2 cellular contexts compared by ENCODE assay signal in the genomic region with DNA sequence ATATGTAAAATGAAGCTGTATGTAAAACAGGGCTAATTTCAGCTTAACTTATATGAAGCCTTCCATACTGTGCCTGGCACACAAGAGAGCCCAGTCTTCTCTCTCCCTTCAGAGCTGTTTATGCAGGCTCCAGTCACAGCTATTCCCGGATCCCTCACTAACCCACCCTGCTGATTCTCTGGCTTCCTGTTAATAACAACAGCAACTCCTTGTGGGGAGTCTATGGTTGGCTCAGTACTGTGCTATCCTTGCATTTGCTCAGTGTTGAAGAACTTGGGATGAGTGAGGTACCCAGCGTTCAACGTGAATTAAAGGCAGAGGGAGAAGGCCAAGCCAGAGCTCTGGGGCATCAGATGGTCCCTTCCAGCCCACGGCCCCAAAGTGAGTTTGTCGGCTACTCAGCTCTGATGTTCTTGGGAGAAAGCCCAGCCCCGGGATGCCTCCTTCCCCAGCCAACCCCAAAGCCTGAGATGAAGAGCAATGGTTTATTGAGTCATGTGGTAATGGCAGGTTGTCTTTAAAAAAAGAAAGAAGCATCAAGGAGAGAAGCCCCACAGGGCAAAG.
A peak's percentile ranks its signal among the peaks of the same experiment; 100 is the strongest.
TF ChIP-seq lines count a peak whose summit lies in the region.

No MANE protein-coding gene starts in this region.

TF ChIP-seq in HCT116, 20 proteins besides CTCF, POLR2A, EP300 and RAD21:
- TF ChIP-seq EGR1 (IDR thresholded peaks at IDR 0.05; ENCODE audit: low read depth) (no peak), CBX3 (IDR thresholded peaks at IDR 0.05; ENCODE audit: low read depth) (no peak), FOSL1 (IDR thresholded peaks at IDR 0.05; ENCODE audit: low read depth) (no peak), EZH2 (IDR thresholded peaks at IDR 0.05) (no peak), YY1 (IDR thresholded peaks at IDR 0.05; ENCODE audit: extremely low read depth, insufficient replicate concordance, low read depth, low read length) (no peak), ELF1 (IDR thresholded peaks at IDR 0.05; ENCODE audit: borderline replicate concordance, low read depth) (no peak), SRF (IDR thresholded peaks at IDR 0.05; ENCODE audit: low read depth) (no peak), JUND (IDR thresholded peaks at IDR 0.05) (no peak), CEBPB (IDR thresholded peaks at IDR 0.05; ENCODE audit: low read depth) (no peak), EZH2phosphoT487 (IDR thresholded peaks at IDR 0.05; ENCODE audit: borderline replicate concordance) (no peak), ZFX (IDR thresholded peaks at IDR 0.05) (no peak), POLR2AphosphoS5 (IDR thresholded peaks at IDR 0.05; ENCODE audit: low read depth, low read length) (no peak), SP1 (IDR thresholded peaks at IDR 0.05; ENCODE audit: low read depth) (no peak), TCF7L2 (IDR thresholded peaks at IDR 0.05; ENCODE audit: borderline replicate concordance, extremely low read depth, insufficient read depth, insufficient read length) (no peak), SIN3A (IDR thresholded peaks at IDR 0.05; ENCODE audit: low read depth) (no peak)
- TF ChIP-seq, protein P1, sequence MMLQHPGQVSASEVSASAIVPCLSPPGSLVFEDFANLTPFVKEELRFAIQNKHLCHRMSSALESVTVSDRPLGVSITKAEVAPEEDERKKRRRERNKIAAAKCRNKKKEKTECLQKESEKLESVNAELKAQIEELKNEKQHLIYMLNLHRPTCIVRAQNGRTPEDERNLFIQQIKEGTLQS (IDR thresholded peaks at IDR 0.05): no peak
- TF ChIP-seq, protein P2, sequence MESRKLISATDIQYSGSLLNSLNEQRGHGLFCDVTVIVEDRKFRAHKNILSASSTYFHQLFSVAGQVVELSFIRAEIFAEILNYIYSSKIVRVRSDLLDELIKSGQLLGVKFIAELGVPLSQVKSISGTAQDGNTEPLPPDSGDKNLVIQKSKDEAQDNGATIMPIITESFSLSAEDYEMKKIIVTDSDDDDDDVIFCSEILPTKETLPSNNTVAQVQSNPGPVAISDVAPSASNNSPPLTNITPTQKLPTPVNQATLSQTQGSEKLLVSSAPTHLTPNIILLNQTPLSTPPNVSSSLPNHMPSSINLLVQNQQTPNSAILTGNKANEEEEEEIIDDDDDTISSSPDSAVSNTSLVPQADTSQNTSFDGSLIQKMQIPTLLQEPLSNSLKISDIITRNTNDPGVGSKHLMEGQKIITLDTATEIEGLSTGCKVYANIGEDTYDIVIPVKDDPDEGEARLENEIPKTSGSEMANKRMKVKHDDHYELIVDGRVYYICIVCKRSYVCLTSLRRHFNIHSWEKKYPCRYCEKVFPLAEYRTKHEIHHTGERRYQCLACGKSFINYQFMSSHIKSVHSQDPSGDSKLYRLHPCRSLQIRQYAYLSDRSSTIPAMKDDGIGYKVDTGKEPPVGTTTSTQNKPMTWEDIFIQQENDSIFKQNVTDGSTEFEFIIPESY (IDR thresholded peaks at IDR 0.05; ENCODE audit: extremely low read depth, insufficient replicate concordance, low read length): no peak
- TF ChIP-seq, protein P3, sequence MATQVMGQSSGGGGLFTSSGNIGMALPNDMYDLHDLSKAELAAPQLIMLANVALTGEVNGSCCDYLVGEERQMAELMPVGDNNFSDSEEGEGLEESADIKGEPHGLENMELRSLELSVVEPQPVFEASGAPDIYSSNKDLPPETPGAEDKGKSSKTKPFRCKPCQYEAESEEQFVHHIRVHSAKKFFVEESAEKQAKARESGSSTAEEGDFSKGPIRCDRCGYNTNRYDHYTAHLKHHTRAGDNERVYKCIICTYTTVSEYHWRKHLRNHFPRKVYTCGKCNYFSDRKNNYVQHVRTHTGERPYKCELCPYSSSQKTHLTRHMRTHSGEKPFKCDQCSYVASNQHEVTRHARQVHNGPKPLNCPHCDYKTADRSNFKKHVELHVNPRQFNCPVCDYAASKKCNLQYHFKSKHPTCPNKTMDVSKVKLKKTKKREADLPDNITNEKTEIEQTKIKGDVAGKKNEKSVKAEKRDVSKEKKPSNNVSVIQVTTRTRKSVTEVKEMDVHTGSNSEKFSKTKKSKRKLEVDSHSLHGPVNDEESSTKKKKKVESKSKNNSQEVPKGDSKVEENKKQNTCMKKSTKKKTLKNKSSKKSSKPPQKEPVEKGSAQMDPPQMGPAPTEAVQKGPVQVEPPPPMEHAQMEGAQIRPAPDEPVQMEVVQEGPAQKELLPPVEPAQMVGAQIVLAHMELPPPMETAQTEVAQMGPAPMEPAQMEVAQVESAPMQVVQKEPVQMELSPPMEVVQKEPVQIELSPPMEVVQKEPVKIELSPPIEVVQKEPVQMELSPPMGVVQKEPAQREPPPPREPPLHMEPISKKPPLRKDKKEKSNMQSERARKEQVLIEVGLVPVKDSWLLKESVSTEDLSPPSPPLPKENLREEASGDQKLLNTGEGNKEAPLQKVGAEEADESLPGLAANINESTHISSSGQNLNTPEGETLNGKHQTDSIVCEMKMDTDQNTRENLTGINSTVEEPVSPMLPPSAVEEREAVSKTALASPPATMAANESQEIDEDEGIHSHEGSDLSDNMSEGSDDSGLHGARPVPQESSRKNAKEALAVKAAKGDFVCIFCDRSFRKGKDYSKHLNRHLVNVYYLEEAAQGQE (IDR thresholded peaks at IDR 0.05; ENCODE audit: low read depth): no peak
- TF ChIP-seq, protein P4, sequence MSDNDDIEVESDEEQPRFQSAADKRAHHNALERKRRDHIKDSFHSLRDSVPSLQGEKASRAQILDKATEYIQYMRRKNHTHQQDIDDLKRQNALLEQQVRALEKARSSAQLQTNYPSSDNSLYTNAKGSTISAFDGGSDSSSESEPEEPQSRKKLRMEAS (IDR thresholded peaks at IDR 0.05): no peak
TF ChIP-seq in HCT116: peak in this region for 0.

TF ChIP-seq in HepG2, 621 proteins besides CTCF, POLR2A, EP300 and RAD21 (continues in another document):
- TF ChIP-seq ZNF274 (CRISPR knock-in tag; IDR thresholded peaks at IDR 0.05): no peak
- no peak for TF ChIP-seq ZNF136 (CRISPR knock-in tag; IDR thresholded peaks at IDR 0.05; ENCODE audit: low read depth)
- TF ChIP-seq ATF7-NPFF (CRISPR knock-in tag; IDR thresholded peaks at IDR 0.05; ENCODE audit: low read depth): no peak
- no peak for TF ChIP-seq ZNF737 (CRISPR knock-in tag; IDR thresholded peaks at IDR 0.05; ENCODE audit: borderline replicate concordance)
- 0 out of 2 replicates have a peak, but pooled peaks have one; percentile 3 for TF ChIP-seq KLF13 (CRISPR knock-in tag; IDR thresholded peaks at IDR 0.05)
- TF ChIP-seq ZNF703 (CRISPR knock-in tag; IDR thresholded peaks at IDR 0.05; ENCODE audit: borderline replicate concordance): no peak
- no peak for TF ChIP-seq CCDC6 (CRISPR knock-in tag; IDR thresholded peaks at IDR 0.05)
- TF ChIP-seq TRIM24 (CRISPR knock-in tag; IDR thresholded peaks at IDR 0.05): 0 out of 2 replicates have a peak, but pooled peaks have one; percentile 28
- TF ChIP-seq ZMYM3 (CRISPR knock-in tag; IDR thresholded peaks at IDR 0.05): no peak
- no peak for TF ChIP-seq TMF1 (CRISPR knock-in tag; IDR thresholded peaks at IDR 0.05; ENCODE audit: low read depth)
- TF ChIP-seq, protein P5, sequence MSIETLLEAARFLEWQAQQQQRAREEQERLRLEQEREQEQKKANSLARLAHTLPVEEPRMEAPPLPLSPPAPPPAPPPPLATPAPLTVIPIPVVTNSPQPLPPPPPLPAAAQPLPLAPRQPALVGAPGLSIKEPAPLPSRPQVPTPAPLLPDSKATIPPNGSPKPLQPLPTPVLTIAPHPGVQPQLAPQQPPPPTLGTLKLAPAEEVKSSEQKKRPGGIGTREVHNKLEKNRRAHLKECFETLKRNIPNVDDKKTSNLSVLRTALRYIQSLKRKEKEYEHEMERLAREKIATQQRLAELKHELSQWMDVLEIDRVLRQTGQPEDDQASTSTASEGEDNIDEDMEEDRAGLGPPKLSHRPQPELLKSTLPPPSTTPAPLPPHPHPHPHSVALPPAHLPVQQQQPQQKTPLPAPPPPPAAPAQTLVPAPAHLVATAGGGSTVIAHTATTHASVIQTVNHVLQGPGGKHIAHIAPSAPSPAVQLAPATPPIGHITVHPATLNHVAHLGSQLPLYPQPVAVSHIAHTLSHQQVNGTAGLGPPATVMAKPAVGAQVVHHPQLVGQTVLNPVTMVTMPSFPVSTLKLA (IDR thresholded peaks at IDR 0.05): no peak
- TF ChIP-seq, protein P6, sequence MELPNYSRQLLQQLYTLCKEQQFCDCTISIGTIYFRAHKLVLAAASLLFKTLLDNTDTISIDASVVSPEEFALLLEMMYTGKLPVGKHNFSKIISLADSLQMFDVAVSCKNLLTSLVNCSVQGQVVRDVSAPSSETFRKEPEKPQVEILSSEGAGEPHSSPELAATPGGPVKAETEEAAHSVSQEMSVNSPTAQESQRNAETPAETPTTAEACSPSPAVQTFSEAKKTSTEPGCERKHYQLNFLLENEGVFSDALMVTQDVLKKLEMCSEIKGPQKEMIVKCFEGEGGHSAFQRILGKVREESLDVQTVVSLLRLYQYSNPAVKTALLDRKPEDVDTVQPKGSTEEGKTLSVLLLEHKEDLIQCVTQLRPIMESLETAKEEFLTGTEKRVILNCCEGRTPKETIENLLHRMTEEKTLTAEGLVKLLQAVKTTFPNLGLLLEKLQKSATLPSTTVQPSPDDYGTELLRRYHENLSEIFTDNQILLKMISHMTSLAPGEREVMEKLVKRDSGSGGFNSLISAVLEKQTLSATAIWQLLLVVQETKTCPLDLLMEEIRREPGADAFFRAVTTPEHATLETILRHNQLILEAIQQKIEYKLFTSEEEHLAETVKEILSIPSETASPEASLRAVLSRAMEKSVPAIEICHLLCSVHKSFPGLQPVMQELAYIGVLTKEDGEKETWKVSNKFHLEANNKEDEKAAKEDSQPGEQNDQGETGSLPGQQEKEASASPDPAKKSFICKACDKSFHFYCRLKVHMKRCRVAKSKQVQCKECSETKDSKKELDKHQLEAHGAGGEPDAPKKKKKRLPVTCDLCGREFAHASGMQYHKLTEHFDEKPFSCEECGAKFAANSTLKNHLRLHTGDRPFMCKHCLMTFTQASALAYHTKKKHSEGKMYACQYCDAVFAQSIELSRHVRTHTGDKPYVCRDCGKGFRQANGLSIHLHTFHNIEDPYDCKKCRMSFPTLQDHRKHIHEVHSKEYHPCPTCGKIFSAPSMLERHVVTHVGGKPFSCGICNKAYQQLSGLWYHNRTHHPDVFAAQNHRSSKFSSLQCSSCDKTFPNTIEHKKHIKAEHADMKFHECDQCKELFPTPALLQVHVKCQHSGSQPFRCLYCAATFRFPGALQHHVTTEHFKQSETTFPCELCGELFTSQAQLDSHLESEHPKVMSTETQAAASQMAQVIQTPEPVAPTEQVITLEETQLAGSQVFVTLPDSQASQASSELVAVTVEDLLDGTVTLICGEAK (IDR thresholded peaks at IDR 0.05): no peak
- TF ChIP-seq, protein P6 (CRISPR knock-in tag; IDR thresholded peaks at IDR 0.05): no peak
- 0 out of 2 replicates have a peak, but pooled peaks have one; percentile 22 for TF ChIP-seq ZNF564 (CRISPR knock-in tag; IDR thresholded peaks at IDR 0.05)
- TF ChIP-seq ZNF17 (CRISPR knock-in tag; IDR thresholded peaks at IDR 0.05): no peak
- no peak for TF ChIP-seq CAMTA2 (CRISPR knock-in tag; IDR thresholded peaks at IDR 0.05; ENCODE audit: borderline replicate concordance)
- no peak for TF ChIP-seq ZSCAN9 (CRISPR knock-in tag; IDR thresholded peaks at IDR 0.05; ENCODE audit: borderline replicate concordance)
- no peak for TF ChIP-seq ZNF83 (CRISPR knock-in tag; IDR thresholded peaks at IDR 0.05; ENCODE audit: borderline replicate concordance)
- TF ChIP-seq ZNF777 (CRISPR knock-in tag; IDR thresholded peaks at IDR 0.05): no peak
- TF ChIP-seq ZNF790 (CRISPR knock-in tag; IDR thresholded peaks at IDR 0.05; ENCODE audit: borderline replicate concordance): no peak
- TF ChIP-seq PAWR (CRISPR knock-in tag; IDR thresholded peaks at IDR 0.05; ENCODE audit: borderline replicate concordance): no peak
- TF ChIP-seq SAFB2 (CRISPR knock-in tag; IDR thresholded peaks at IDR 0.05; ENCODE audit: borderline replicate concordance, low read depth): no peak
- TF ChIP-seq NFYB (CRISPR knock-in tag; IDR thresholded peaks at IDR 0.05): no peak
- TF ChIP-seq, protein P7, sequence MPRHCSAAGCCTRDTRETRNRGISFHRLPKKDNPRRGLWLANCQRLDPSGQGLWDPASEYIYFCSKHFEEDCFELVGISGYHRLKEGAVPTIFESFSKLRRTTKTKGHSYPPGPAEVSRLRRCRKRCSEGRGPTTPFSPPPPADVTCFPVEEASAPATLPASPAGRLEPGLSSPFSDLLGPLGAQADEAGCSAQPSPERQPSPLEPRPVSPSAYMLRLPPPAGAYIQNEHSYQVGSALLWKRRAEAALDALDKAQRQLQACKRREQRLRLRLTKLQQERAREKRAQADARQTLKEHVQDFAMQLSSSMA (CRISPR knock-in tag; IDR thresholded peaks at IDR 0.05): 0 out of 2 replicates have a peak, but pooled peaks have one; percentile 60
- TF ChIP-seq, protein P8, sequence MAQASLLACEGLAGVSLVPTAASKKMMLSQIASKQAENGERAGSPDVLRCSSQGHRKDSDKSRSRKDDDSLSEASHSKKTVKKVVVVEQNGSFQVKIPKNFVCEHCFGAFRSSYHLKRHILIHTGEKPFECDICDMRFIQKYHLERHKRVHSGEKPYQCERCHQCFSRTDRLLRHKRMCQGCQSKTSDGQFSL (CRISPR knock-in tag; IDR thresholded peaks at IDR 0.05): no peak
- TF ChIP-seq MEIS1 (CRISPR knock-in tag; IDR thresholded peaks at IDR 0.05; ENCODE audit: borderline replicate concordance): 0 out of 2 replicates have a peak, but pooled peaks have one; percentile 3
- TF ChIP-seq RFXAP (CRISPR knock-in tag; IDR thresholded peaks at IDR 0.05; ENCODE audit: borderline replicate concordance): no peak
- no peak for TF ChIP-seq ARNT (IDR thresholded peaks at IDR 0.05)
- no peak for TF ChIP-seq ZBTB7B (CRISPR knock-in tag; IDR thresholded peaks at IDR 0.05)
- TF ChIP-seq, protein P9, sequence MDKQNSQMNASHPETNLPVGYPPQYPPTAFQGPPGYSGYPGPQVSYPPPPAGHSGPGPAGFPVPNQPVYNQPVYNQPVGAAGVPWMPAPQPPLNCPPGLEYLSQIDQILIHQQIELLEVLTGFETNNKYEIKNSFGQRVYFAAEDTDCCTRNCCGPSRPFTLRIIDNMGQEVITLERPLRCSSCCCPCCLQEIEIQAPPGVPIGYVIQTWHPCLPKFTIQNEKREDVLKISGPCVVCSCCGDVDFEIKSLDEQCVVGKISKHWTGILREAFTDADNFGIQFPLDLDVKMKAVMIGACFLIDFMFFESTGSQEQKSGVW (CRISPR knock-in tag; IDR thresholded peaks at IDR 0.05; ENCODE audit: borderline replicate concordance): no peak
